Comparison of ENCODE assay signal across 2 cellular contexts in the genomic region with DNA sequence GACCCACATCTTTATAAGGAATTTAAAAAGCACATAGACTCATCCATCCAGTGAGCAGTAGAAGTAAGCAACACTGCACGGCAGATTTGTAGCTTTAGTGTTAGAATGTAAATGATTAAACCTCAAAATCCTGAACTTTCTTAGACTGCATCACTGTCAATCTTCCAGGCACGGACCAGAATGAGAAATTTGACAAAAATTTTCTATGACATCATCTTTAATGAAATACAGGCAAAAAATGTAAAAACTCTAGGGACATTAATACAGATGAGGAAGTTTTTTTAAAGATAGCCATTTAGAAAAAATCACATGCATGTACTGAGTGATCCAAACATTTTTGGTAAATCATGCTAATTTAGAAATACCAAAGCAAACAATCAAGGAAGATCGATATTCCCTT.
TF ChIP-seq lines count a peak whose summit lies in the region.

No MANE protein-coding gene starts in this region.

TF ChIP-seq in GM12878, 131 proteins besides CTCF, POLR2A, EP300 and RAD21:
- 0 out of 2 replicates have a peak, but pooled peaks have one; percentile 36 for TF ChIP-seq ATF7 (IDR thresholded peaks at IDR 0.05; ENCODE audit: low read depth)
- TF ChIP-seq ESRRA (IDR thresholded peaks at IDR 0.05; ENCODE audit: low read length): no peak

TF ChIP-seq in H1, 55 proteins besides CTCF, POLR2A, EP300 and RAD21:
- TF ChIP-seq TAF7 (optimal IDR thresholded peaks at IDR 0.05; ENCODE audit: borderline replicate concordance, low read depth, low read length) (no peak), KDM5A (IDR thresholded peaks at IDR 0.05; ENCODE audit: low read length) (no peak), MAFK (IDR thresholded peaks at IDR 0.05; ENCODE audit: low read depth, low read length) (no peak), TEAD4 (IDR thresholded peaks at IDR 0.05; ENCODE audit: low read depth, low read length) (no peak), TAF1 (IDR thresholded peaks at IDR 0.05; ENCODE audit: low read depth, low read length) (no peak), HDAC2 (IDR thresholded peaks at IDR 0.05; ENCODE audit: borderline replicate concordance in 1 of 2, low read depth in 2 of 2, low read length in 2 of 2) (no peak), SP2 (IDR thresholded peaks at IDR 0.05; ENCODE audit: low read length) (no peak), SIRT6 (IDR thresholded peaks at IDR 0.05; ENCODE audit: low read length) (no peak), HDAC6 (IDR thresholded peaks at IDR 0.05; ENCODE audit: low read depth, low read length) (no peak)
- TF ChIP-seq, protein P1, sequence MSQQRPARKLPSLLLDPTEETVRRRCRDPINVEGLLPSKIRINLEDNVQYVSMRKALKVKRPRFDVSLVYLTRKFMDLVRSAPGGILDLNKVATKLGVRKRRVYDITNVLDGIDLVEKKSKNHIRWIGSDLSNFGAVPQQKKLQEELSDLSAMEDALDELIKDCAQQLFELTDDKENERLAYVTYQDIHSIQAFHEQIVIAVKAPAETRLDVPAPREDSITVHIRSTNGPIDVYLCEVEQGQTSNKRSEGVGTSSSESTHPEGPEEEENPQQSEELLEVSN (IDR thresholded peaks at IDR 0.05): no peak
